1 cellular context compared by ENCODE assay signal in the genomic region with DNA sequence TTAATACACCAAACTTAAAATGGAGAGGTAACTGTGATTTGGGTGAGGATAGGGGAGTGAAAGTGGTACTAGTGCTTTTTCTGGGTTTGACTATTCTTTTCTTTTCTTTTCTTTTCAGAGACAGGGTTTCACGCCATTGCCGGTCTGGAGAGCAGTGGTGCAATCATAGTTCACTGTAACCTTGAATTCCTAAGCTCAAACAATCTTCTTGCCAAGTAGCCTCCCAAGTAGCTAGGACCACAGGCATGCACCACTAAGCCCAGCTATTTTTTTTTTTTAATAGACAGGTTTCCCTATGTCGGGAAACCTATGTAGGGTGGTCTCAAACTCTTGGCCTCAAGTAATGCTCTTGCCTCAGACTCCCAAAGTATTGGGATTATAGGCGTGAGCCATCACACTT.
TF ChIP-seq lines count a peak whose summit lies in the region.

No MANE protein-coding gene starts in this region.

TF ChIP-seq in WTC11, 78 proteins besides CTCF, POLR2A, EP300 and RAD21 (continued from another document):
- TF ChIP-seq, protein P1, sequence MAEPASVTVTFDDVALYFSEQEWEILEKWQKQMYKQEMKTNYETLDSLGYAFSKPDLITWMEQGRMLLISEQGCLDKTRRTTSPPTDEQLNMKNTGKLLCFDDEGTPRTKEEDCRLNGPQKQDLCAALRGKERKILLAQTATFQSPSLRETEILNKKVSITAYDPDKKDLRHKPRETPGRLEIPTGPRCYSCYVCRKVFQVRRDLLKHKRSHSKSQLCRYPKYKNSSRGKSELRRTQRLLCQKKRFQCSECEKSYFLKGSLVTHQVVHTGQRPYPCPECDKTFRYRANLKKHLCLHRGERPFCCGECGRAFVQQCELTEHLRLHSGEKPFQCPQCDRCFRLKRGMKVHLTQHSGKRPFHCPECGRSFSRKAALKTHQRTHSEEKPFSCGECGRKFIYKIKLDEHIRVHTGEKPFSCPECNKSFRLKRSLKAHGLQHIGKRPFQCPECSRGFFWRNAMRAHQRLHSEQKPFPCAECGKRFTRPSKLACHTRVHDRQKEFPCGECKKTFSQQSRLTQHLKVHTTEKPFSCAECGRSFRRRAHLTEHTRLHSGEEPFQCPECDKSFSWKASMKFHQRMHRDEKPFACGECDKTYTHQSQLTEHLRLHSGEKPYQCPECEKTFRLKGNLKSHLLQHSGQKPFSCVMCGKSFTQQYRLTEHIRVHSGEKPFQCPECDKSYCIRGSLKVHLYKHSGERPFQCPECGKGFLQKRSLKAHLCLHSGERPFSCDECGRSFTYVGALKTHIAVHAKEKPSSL (CRISPR knock-in tag; conservative IDR thresholded peaks at IDR 0.05), result no peak
- TF ChIP-seq, protein P2, sequence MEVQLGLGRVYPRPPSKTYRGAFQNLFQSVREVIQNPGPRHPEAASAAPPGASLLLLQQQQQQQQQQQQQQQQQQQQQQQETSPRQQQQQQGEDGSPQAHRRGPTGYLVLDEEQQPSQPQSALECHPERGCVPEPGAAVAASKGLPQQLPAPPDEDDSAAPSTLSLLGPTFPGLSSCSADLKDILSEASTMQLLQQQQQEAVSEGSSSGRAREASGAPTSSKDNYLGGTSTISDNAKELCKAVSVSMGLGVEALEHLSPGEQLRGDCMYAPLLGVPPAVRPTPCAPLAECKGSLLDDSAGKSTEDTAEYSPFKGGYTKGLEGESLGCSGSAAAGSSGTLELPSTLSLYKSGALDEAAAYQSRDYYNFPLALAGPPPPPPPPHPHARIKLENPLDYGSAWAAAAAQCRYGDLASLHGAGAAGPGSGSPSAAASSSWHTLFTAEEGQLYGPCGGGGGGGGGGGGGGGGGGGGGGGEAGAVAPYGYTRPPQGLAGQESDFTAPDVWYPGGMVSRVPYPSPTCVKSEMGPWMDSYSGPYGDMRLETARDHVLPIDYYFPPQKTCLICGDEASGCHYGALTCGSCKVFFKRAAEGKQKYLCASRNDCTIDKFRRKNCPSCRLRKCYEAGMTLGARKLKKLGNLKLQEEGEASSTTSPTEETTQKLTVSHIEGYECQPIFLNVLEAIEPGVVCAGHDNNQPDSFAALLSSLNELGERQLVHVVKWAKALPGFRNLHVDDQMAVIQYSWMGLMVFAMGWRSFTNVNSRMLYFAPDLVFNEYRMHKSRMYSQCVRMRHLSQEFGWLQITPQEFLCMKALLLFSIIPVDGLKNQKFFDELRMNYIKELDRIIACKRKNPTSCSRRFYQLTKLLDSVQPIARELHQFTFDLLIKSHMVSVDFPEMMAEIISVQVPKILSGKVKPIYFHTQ (CRISPR knock-in tag; IDR thresholded peaks at IDR 0.05), result no peak
- TF ChIP-seq GRHL2 (CRISPR knock-in tag; IDR thresholded peaks at IDR 0.05; ENCODE audit: insufficient replicate concordance, severe bottlenecking) (no peak), AFF4 (CRISPR knock-in tag; IDR thresholded peaks at IDR 0.05; ENCODE audit: borderline replicate concordance) (no peak), ESRRA (CRISPR knock-in tag; IDR thresholded peaks at IDR 0.05; ENCODE audit: borderline replicate concordance) (no peak), IRF2 (CRISPR knock-in tag; IDR thresholded peaks at IDR 0.05; ENCODE audit: borderline replicate concordance, low read depth) (no peak), SOX15 (CRISPR knock-in tag; IDR thresholded peaks at IDR 0.05) (no peak)
